11 cellular contexts compared by ENCODE assay signal in genomic region chr11:17502630-17503029, GRCh38. TPM values are rescaled to one million over a fixed set of nuclear protein-coding genes. Genes with fewer than 3 reads are reported as not detected.
"Had no signal": no experiment of that assay in that cellular context is flagged by ENCODE, and none has a peak within 500 bp of the region (broad histone marks: within the 10 kb centered on the region; RNA-seq: fewer than 3 reads in every experiment).

No MANE protein-coding gene starts in this region.

- H3K36me3 ChIP-seq: HAP-1 had no signal

- H3K4me1 ChIP-seq: HAP-1 had no signal

- ATAC-seq: HCT116, K562 had no signal

- H3K9ac ChIP-seq: GM23248 had no signal

- H3K27ac Mint-ChIP-seq: HFFc6 had no signal

- H3K4me3 ChIP-seq: GM23248, HAP-1, K562 had no signal

- H3K9me3 Mint-ChIP-seq: HFFc6 had no signal

- H3K9me3 ChIP-seq: HAP-1 had no signal

- H3K4me3 Mint-ChIP-seq: HFFc6 had no signal

- H2AFZ ChIP-seq: GM23248 had no signal

- DNase-seq: GM23248, GOT3, H7, HFFc6, IMR-90, KG1 had no signal

- H3K27ac ChIP-seq: GM23248 had no signal

RNA-seq across cellular contexts. Expression of gene ABCC8, which starts 26.0 kb away (rescaled TPM):
- total RNA-seq: GM23248, H4, HFFc6, IMR-90, K562 had no signal
- polyA plus RNA-seq: GM23248, IMR-90, K562 had no signal

RNA-seq across cellular contexts. Expression of gene USH1C, which starts 41.6 kb away (rescaled TPM):
- total RNA-seq: GM23248, H4, HFFc6, IMR-90, K562 had no signal
- polyA plus RNA-seq: GM23248, IMR-90 had no signal

RNA-seq across cellular contexts. Expression of gene OTOG, which starts 44.4 kb away (rescaled TPM):
- total RNA-seq: GM23248, H4, HFFc6, HT-29, IMR-90, K562 had no signal
- polyA plus RNA-seq: GM23248, IMR-90, K562 had no signal
